In genomic region chr2:20615466-20616241, GRCh38 we compare ENCODE assay signal across 15 cellular contexts. TPM values are rescaled to one million over a fixed set of nuclear protein-coding genes. Genes with fewer than 3 reads are reported as not detected.
DNase-seq lines count a peak whose midpoint lies in the region; ATAC-seq, FAIRE-seq and TF ChIP-seq lines count a peak whose summit lies in the region.
"Had no signal": no experiment of that assay in that cellular context is flagged by ENCODE, and none has a peak within 500 bp of the region (broad histone marks: within the 10 kb centered on the region; RNA-seq: fewer than 3 reads in every experiment).

No MANE protein-coding gene starts in this region.

- H3K36me3 Mint-ChIP-seq in T-helper 2 cell treated with Interferon-gamma antibody and Interleukin-4, amounts not matched to agents 5 μg/mL and 100 μg/mL, for 36 hours (ENCODE audit: low read depth), result no peaks in the 10 kb centered on the region

- TF ChIP-seq RAD21 in HepG2 (CRISPR knock-in tag; IDR thresholded peaks at IDR 0.05), result 0 out of 2 replicates have a peak, but pooled peaks have one; percentile 20

- H3K4me3 ChIP-seq in duodenal mucosa (ENCODE audit: low read depth in 1 of 2, low read length in 2 of 2), result no peak overlapping the region
- H3K4me3 ChIP-seq in HepG2 (replicated peaks in 1 of 3; ENCODE audit: insufficient read depth in 1 of 3, low read depth in 2 of 3, low read length in 3 of 3), result no peak overlapping the region
- H3K4me3 ChIP-seq in gastrocnemius medialis, result no peak overlapping the region
- no peak overlapping the region for H3K4me3 ChIP-seq in smooth muscle cell

- no peaks in the 10 kb centered on the region for H3K4me1 Mint-ChIP-seq in T-helper 2 cell treated with Interferon-gamma antibody and Interleukin-4, amounts not matched to agents 5 μg/mL and 100 μg/mL, for 36 hours (ENCODE audit: low read depth)

- POLR2A ChIA-PET in HepG2 (lab: Yijun Ruan, JAX), result interaction anchor here (0.8 to 7.9 kb wide), 11 partner anchors 10 to 171 kb away, joined by 3 to 153 read pairs (median 8); partner anchors contain the start of genes HS1BP3 and RHOB

- no peak for TF ChIP-seq POLR2A in HepG2 (IDR thresholded peaks at IDR 0.05; ENCODE audit: insufficient read depth in 1 of 2, low read depth in 2 of 2, low read length in 2 of 2)
- TF ChIP-seq POLR2A in gastrocnemius medialis (IDR thresholded peaks at IDR 0.05), result peak in 1 of 2 donors; percentile 36

- H3K9ac ChIP-seq in duodenal mucosa (ENCODE audit: low read depth in 1 of 2, low read length in 2 of 2) (no peak overlapping the region), HepG2 (ENCODE audit: insufficient read depth, low read depth, low read length) (peak overlapping the region; percentile 61), smooth muscle cell (ENCODE audit: low read depth) (no peak overlapping the region)

- WGBS in HepG2 (ENCODE audit: low lambda C conversion rate), result 44% methylated on average over 8 of the region's 9 CpGs
- 86% methylated on average over 9 of the region's 9 CpGs for WGBS in smooth muscle cell (ENCODE audit: low lambda C conversion rate)

- H2AFZ ChIP-seq in HepG2 (ENCODE audit: low read length) (no peak overlapping the region), smooth muscle cell (ENCODE audit: low read depth) (no peak overlapping the region)

- CTCF ChIA-PET in HepG2 (lab: Yijun Ruan, JAX; ENCODE audit: low intra/inter-chr PET ratio, low total read pairs), result no interaction called here

- H4K20me1 ChIP-seq in HepG2 (ENCODE audit: insufficient read depth, low read length) (no peaks in the 10 kb centered on the region), smooth muscle cell (ENCODE audit: low read depth) (no peaks in the 10 kb centered on the region)

- H3K36me3 ChIP-seq in duodenal mucosa (ENCODE audit: control insufficient read depth in 1 of 2, insufficient read depth in 2 of 2, low read length in 2 of 2), result peaks cover 0 to 10% of the 10 kb centered on the region in 2 donors
- H3K36me3 ChIP-seq in HepG2 (replicated peaks in 1 of 2; ENCODE audit: control insufficient read depth in 1 of 2, insufficient read depth in 2 of 2, low read length in 2 of 2), result no peaks in the 10 kb centered on the region; a peak in 1 of 5 replicates
- peaks cover 0 to 2% of the 10 kb centered on the region in 2 donors for H3K36me3 ChIP-seq in gastrocnemius medialis
- H3K36me3 ChIP-seq in smooth muscle cell (ENCODE audit: low read depth), result no peaks in the 10 kb centered on the region

- in situ Hi-C loops in HepG2 (cut with HindIII; ENCODE audit: extremely low pct_ligation_motif_present, low pct_unique_long_range_greater_than_20kb) (no loop called here), gastrocnemius medialis (cut with MboI; ENCODE audit: low sequenced_read_pairs in 4 of 4) (loop anchor here in 2 of 4 donors (10.0 kb wide), 1 partner anchor 71 kb away; no protein-coding TSS in a partner anchor)

- peaks cover 18% of the 10 kb centered on the region for H3F3A ChIP-seq in smooth muscle cell (ENCODE audit: low read depth)

- H3K9me3 ChIP-seq in duodenal mucosa (ENCODE audit: control insufficient read depth in 1 of 2, low read length in 2 of 2), result no peaks in the 10 kb centered on the region
- H3K9me3 ChIP-seq in HepG2 (ENCODE audit: low read length), result no peaks in the 10 kb centered on the region
- no peaks in the 10 kb centered on the region for H3K9me3 ChIP-seq in gastrocnemius medialis
- H3K9me3 ChIP-seq in smooth muscle cell (replicated peaks; ENCODE audit: low read depth), result no peaks in the 10 kb centered on the region

- intact Hi-C loops in HepG2 (cut with micrococcal nuclease; ENCODE audit: unreplicated experiment) (no loop called here), gastrocnemius medialis (cut with DNase I; ENCODE audit: low total_unique reads) (loop anchor here (5.0 kb wide), 1 partner anchor 168 kb away; the partner anchor contains the start of gene RHOB)

- TF ChIP-seq CTCF in HepG2 (CRISPR knock-in tag; IDR thresholded peaks at IDR 0.05) (no peak; the same call in 1 of the 2 replicates), gastrocnemius medialis (IDR thresholded peaks at IDR 0.05 in 4 of 5, conservative IDR thresholded peaks at IDR 0.05 in 1 of 5) (no peak), smooth muscle cell (IDR thresholded peaks at IDR 0.05; ENCODE audit: borderline replicate concordance, insufficient read depth, poor library complexity, severe bottlenecking) (no peak)

- TF ChIP-seq EP300 in HepG2 (IDR thresholded peaks at IDR 0.05; ENCODE audit: low read depth in 2 of 2, low read length in 2 of 2) (peak in 1 of 2 experiments; percentile 53; a peak in 2 of 4 replicates), HepG2 (CRISPR knock-in tag; IDR thresholded peaks at IDR 0.05; ENCODE audit: borderline replicate concordance) (no peak; the same call in 1 of the 2 replicates)

- no peaks in the 10 kb centered on the region for H3K9me3 Mint-ChIP-seq in T-helper 2 cell treated with Interferon-gamma antibody and Interleukin-4, amounts not matched to agents 5 μg/mL and 100 μg/mL, for 36 hours

- DNase-seq in Daoy (ENCODE audit: low read depth), result peak; percentile 32
- peak; percentile 71 for DNase-seq in HepG2 (ENCODE audit: low spot score)
- peak; percentile 81 to 82 for DNase-seq in gastrocnemius medialis
- DNase-seq in T-helper 2 cell treated with Interferon-gamma antibody and Interleukin-4, amounts not matched to agents 5 μg/mL and 100 μg/mL, for 36 hours (ENCODE audit: low spot score), result no peak
- no peak for DNase-seq in germinal center (ENCODE audit: low spot score)
- DNase-seq in smooth muscle cell (lab: John Stamatoyannopoulos, UW; ENCODE audit: unreplicated experiment), result no peak
- no peak for DNase-seq in HTR-8/SVneo (ENCODE audit: insufficient read length, low spot score)
- DNase-seq: GDM1, immature natural killer cell, Kasumi-1, NCI-H226 had no signal

- H3K79me2 ChIP-seq in HepG2 (ENCODE audit: insufficient read depth, low read length) (no peaks in the 10 kb centered on the region), smooth muscle cell (ENCODE audit: low read depth) (no peaks in the 10 kb centered on the region)

- H3K27me3 Mint-ChIP-seq in T-helper 2 cell treated with Interferon-gamma antibody and Interleukin-4, amounts not matched to agents 5 μg/mL and 100 μg/mL, for 36 hours (ENCODE audit: low read depth), result no peaks in the 10 kb centered on the region

- FAIRE-seq in HepG2 (lab: Jason Lieb, UNC), result no peak
- FAIRE-seq in HTR-8/SVneo (lab: Jason Lieb, UNC), result no peak
- FAIRE-seq: astrocyte had no signal

- H3K4me3 Mint-ChIP-seq in T-helper 2 cell treated with Interferon-gamma antibody and Interleukin-4, amounts not matched to agents 5 μg/mL and 100 μg/mL, for 36 hours, result no peak overlapping the region
- H3K4me3 Mint-ChIP-seq: immature natural killer cell had no signal

- no peaks in the 10 kb centered on the region for H3K27me3 ChIP-seq in duodenal mucosa (ENCODE audit: control insufficient read depth in 1 of 2, insufficient read depth in 2 of 2, low read length in 2 of 2)
- H3K27me3 ChIP-seq in HepG2 (ENCODE audit: control insufficient read depth in 1 of 2, insufficient read depth in 2 of 2, low read length in 2 of 2), result no peaks in the 10 kb centered on the region
- H3K27me3 ChIP-seq in gastrocnemius medialis, result no peaks in the 10 kb centered on the region
- no peaks in the 10 kb centered on the region for H3K27me3 ChIP-seq in smooth muscle cell (ENCODE audit: low read depth)

- no peak overlapping the region for H3K27ac Mint-ChIP-seq in T-helper 2 cell treated with Interferon-gamma antibody and Interleukin-4, amounts not matched to agents 5 μg/mL and 100 μg/mL, for 36 hours

- H3K4me1 ChIP-seq in duodenal mucosa (ENCODE audit: control insufficient read depth in 1 of 2, insufficient read depth in 2 of 2, low read length in 2 of 2) (peaks cover 46 to 50% of the 10 kb centered on the region in 2 donors), HepG2 (ENCODE audit: insufficient read depth, low read length) (peaks cover 82% of the 10 kb centered on the region), gastrocnemius medialis (peaks cover 79 to 93% of the 10 kb centered on the region in 2 donors), smooth muscle cell (ENCODE audit: low read depth) (peaks cover 27% of the 10 kb centered on the region)

- H3K4me2 ChIP-seq in HepG2 (ENCODE audit: low read depth, low read length) (peak overlapping the region; percentile 20), smooth muscle cell (no peak overlapping the region)

- no TSS peak for BruUV-seq in HepG2 (replicated peaks; lab: Mats Ljungman, UMichigan)

- ATAC-seq in HepG2, result peak; percentile 11
- peak; percentile 15 to 46 for ATAC-seq in gastrocnemius medialis
- ATAC-seq: Panc1 had no signal

- peak overlapping the region; percentile 53 for H3K27ac ChIP-seq in duodenal mucosa (ENCODE audit: low read depth, low read length)
- H3K27ac ChIP-seq in HepG2 (ENCODE audit: extremely low read length, insufficient read depth, low read length), result peak overlapping the region; percentile 95
- peak overlapping the region; percentile 87 to 95 (median 94) for H3K27ac ChIP-seq in gastrocnemius medialis
- no peak overlapping the region for H3K27ac ChIP-seq in smooth muscle cell (ENCODE audit: low read depth)
- H3K27ac ChIP-seq: epithelial cell of prostate had no signal

RNA-seq across cellular contexts. Expression of gene HS1BP3, which starts 35.2 kb away (rescaled TPM):
- total RNA-seq in Daoy (2014; rRNA removed; shearing (Covaris generic)), result 6.9 and 8.0 TPM in 2 replicates
- total RNA-seq in HepG2 (2016; rRNA removed; fragmentation: Illumina TruSeq; extraction: Trizol) (22.0 and 22.8 TPM in 2 replicates), gastrocnemius medialis (10 to 100 TPM; 16.6 to 26.9 (median 19.4) TPM), smooth muscle cell (9.3 and 12.7 TPM in 2 replicates)
- 4.7 and 4.9 TPM in 2 replicates for total RNA-seq in HepG2 (2016; cell fraction: cytosol; rRNA removed; fragmentation: Illumina TruSeq; extraction: Trizol; ENCODE audit: low read depth)
- 18.5 and 23.5 TPM in 2 replicates for total RNA-seq in HepG2 (2016; cell fraction: insoluble cytoplasmic fraction; rRNA removed; fragmentation: Illumina TruSeq; extraction: Trizol)
- 12.9 and 13.2 TPM in 2 replicates for total RNA-seq in HepG2 (2016; cell fraction: membrane; rRNA removed; fragmentation: Illumina TruSeq; extraction: Trizol)
- 16.8 and 19.0 TPM in 2 replicates for total RNA-seq in HepG2 (2016; cell fraction: nucleus; rRNA removed; fragmentation: Illumina TruSeq; extraction: Trizol)
- polyA plus RNA-seq in HepG2 (2011; rRNA removed) (15.2 and 17.3 TPM in 2 replicates), smooth muscle cell (20.1 and 20.4 TPM in 2 replicates)
- polyA plus RNA-seq in HepG2 (2011; cell fraction: cytosol; rRNA removed), result 9.2 and 11.9 TPM in 2 replicates
- polyA plus RNA-seq in HepG2 (2011; cell fraction: nucleus; rRNA removed), result 20.1 and 23.4 TPM in 2 replicates
- 13.4 and 14.5 TPM in 2 replicates for polyA plus RNA-seq in HepG2 (2012)
- polyA plus RNA-seq in HepG2 (2016; cell fraction: cytosol; fragmentation: Illumina TruSeq; extraction: Trizol; ENCODE audit: low read depth), result 5.3 and 5.4 TPM in 2 replicates
- 19.1 and 22.3 TPM in 2 replicates for polyA plus RNA-seq in HepG2 (2016; cell fraction: insoluble cytoplasmic fraction; fragmentation: Illumina TruSeq; extraction: Trizol; ENCODE audit: low read depth)
- polyA plus RNA-seq in HepG2 (2016; cell fraction: membrane; fragmentation: Illumina TruSeq; extraction: Trizol; ENCODE audit: low read depth), result 8.7 and 10.7 TPM in 2 replicates
- polyA plus RNA-seq in HepG2 (2016; cell fraction: nucleus; fragmentation: Illumina TruSeq; extraction: Trizol; ENCODE audit: insufficient read depth, low read depth), result 19.4 and 22.9 TPM in 2 replicates
- 14.3 and 29.5 TPM in 2 replicates for polyA minus RNA-seq in HepG2 (2011; rRNA and poly(A)+ RNA removed; ENCODE audit: low replicate concordance)
- polyA minus RNA-seq in HepG2 (2011; cell fraction: cytosol; rRNA and poly(A)+ RNA removed), result 11.9 and 13.8 TPM in 2 replicates
- polyA minus RNA-seq in HepG2 (2011; cell fraction: nucleus; rRNA and poly(A)+ RNA removed), result 28.6 and 28.8 TPM in 2 replicates

RNA-seq across cellular contexts. Expression of gene GDF7, which starts 51.3 kb away (rescaled TPM):
- 0.06 and 0.11 TPM in 2 replicates for total RNA-seq in Daoy (2014; rRNA removed; shearing (Covaris generic))
- 10.2 and 15.0 TPM in 2 replicates for total RNA-seq in HepG2 (2016; rRNA removed; fragmentation: Illumina TruSeq; extraction: Trizol)
- 1.6 and 1.8 TPM in 2 replicates for total RNA-seq in HepG2 (2016; cell fraction: cytosol; rRNA removed; fragmentation: Illumina TruSeq; extraction: Trizol; ENCODE audit: low read depth)
- 9.2 and 15.1 TPM in 2 replicates for total RNA-seq in HepG2 (2016; cell fraction: insoluble cytoplasmic fraction; rRNA removed; fragmentation: Illumina TruSeq; extraction: Trizol)
- total RNA-seq in HepG2 (2016; cell fraction: membrane; rRNA removed; fragmentation: Illumina TruSeq; extraction: Trizol), result 5.3 and 5.6 TPM in 2 replicates
- 16.7 and 18.1 TPM in 2 replicates for total RNA-seq in HepG2 (2016; cell fraction: nucleus; rRNA removed; fragmentation: Illumina TruSeq; extraction: Trizol)
- 1.6 and 3.0 TPM in 2 replicates for polyA plus RNA-seq in HepG2 (2011; rRNA removed)
- 1.5 and 1.9 TPM in 2 replicates for polyA plus RNA-seq in HepG2 (2011; cell fraction: cytosol; rRNA removed)
- polyA plus RNA-seq in HepG2 (2011; cell fraction: nucleus; rRNA removed), result 6.3 and 9.6 TPM in 2 replicates
- 4.5 and 5.8 TPM in 2 replicates for polyA plus RNA-seq in HepG2 (2012)
- polyA plus RNA-seq in HepG2 (2016; cell fraction: cytosol; fragmentation: Illumina TruSeq; extraction: Trizol; ENCODE audit: low read depth), result 0.75 and 0.80 TPM in 2 replicates
- polyA plus RNA-seq in HepG2 (2016; cell fraction: insoluble cytoplasmic fraction; fragmentation: Illumina TruSeq; extraction: Trizol; ENCODE audit: low read depth), result 5.6 and 5.9 TPM in 2 replicates
- polyA plus RNA-seq in HepG2 (2016; cell fraction: membrane; fragmentation: Illumina TruSeq; extraction: Trizol; ENCODE audit: low read depth), result 2.3 and 2.7 TPM in 2 replicates
- polyA plus RNA-seq in HepG2 (2016; cell fraction: nucleus; fragmentation: Illumina TruSeq; extraction: Trizol; ENCODE audit: insufficient read depth, low read depth), result 19.8 and 21.2 TPM in 2 replicates
- polyA minus RNA-seq in HepG2 (2011; rRNA and poly(A)+ RNA removed; ENCODE audit: low replicate concordance), result 5.0 TPM in 1 of 2 replicates, not detected in the other
- 2.5 and 4.1 TPM in 2 replicates for polyA minus RNA-seq in HepG2 (2011; cell fraction: cytosol; rRNA and poly(A)+ RNA removed)
- 2.4 and 4.5 TPM in 2 replicates for polyA minus RNA-seq in HepG2 (2011; cell fraction: nucleus; rRNA and poly(A)+ RNA removed)
- under 1 TPM in 3 of 4 donors, not detected in 1; 0.02 to 0.10 (median 0.07) TPM for total RNA-seq in gastrocnemius medialis
- total RNA-seq in smooth muscle cell, result under 0.01 and 0.27 TPM in 2 replicates
- polyA plus RNA-seq in smooth muscle cell, result not detected in 2 replicates
- polyA plus RNA-seq: immature natural killer cell had no signal

Comparison
In these comparisons a context has a peak if more than half of its experiments do, and no peak if none do; other contexts are left out.
1. DNase-seq: peak in Daoy (single experiment), HepG2 (single experiment) and gastrocnemius medialis (2 of 2); none in T-helper 2 cell treated with Interferon-gamma antibody and Interleukin-4, amounts not matched to agents 5 μg/mL and 100 μg/mL, for 36 hours (single experiment), germinal center (single experiment), smooth muscle cell (single experiment) and HTR-8/SVneo (single experiment).